ENCODE assay signal across 3 cellular contexts in the genomic region with DNA sequence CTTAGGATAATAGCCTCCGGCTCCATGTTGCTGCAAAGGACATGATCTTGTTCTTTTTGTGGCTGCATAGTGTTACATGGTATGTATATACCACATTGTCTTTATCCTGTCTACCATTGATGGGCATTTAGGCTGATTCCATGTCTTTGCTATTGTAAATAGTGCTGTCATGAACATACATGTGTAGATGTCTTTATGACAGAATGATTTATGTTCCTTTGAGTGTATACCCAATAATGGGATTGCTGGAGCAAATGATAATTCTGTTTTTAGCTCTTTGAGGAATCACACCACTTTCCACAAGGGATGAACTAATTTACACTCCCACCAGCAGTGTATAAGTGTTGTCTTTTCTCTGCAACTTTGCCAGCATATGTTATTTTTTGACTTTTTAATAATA.
TF ChIP-seq lines count a peak whose summit lies in the region.

No MANE protein-coding gene starts in this region.

TF ChIP-seq in A549, 52 proteins besides CTCF, POLR2A, EP300 and RAD21 (continued from another document):
- no peak for TF ChIP-seq HMGXB4 (CRISPR knock-in tag; IDR thresholded peaks at IDR 0.05; ENCODE audit: borderline replicate concordance)
- no peak for TF ChIP-seq NFE2L2 (conservative IDR thresholded peaks at IDR 0.05; ENCODE audit: low read length)
- no peak for TF ChIP-seq BHLHE40 (IDR thresholded peaks at IDR 0.05; ENCODE audit: low read depth, low read length)
- TF ChIP-seq RNF2 (IDR thresholded peaks at IDR 0.05; ENCODE audit: borderline replicate concordance, low read depth): no peak
- TF ChIP-seq MAFK (IDR thresholded peaks at IDR 0.05; ENCODE audit: partially characterized antibody): no peak
- TF ChIP-seq HDAC2 (IDR thresholded peaks at IDR 0.05): no peak
- TF ChIP-seq HOXA7 (CRISPR knock-in tag; IDR thresholded peaks at IDR 0.05): no peak
- TF ChIP-seq CHD2 (IDR thresholded peaks at IDR 0.05; ENCODE audit: low read length, partially characterized antibody): no peak
- TF ChIP-seq, protein P1, sequence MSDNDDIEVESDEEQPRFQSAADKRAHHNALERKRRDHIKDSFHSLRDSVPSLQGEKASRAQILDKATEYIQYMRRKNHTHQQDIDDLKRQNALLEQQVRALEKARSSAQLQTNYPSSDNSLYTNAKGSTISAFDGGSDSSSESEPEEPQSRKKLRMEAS (IDR thresholded peaks at IDR 0.05): no peak
- TF ChIP-seq PBX3 (IDR thresholded peaks at IDR 0.05): no peak
- TF ChIP-seq ELK1 (IDR thresholded peaks at IDR 0.05; ENCODE audit: low read depth, low read length): no peak
- TF ChIP-seq CHD4 (IDR thresholded peaks at IDR 0.05; ENCODE audit: borderline replicate concordance): no peak
- no peak for TF ChIP-seq RCOR1 (IDR thresholded peaks at IDR 0.05; ENCODE audit: low read depth, low read length)
- no peak for TF ChIP-seq ESRRA (IDR thresholded peaks at IDR 0.05; ENCODE audit: borderline replicate concordance, low read length)

TF ChIP-seq in HEK293, 187 proteins besides CTCF, POLR2A, EP300 and RAD21 (continues in another document):
- TF ChIP-seq SP7 (tag by site-specific recombination; IDR thresholded peaks at IDR 0.05): peak; percentile 46; the same call in 1 of the 2 replicates
- no peak for TF ChIP-seq ZNF791 (tag by site-specific recombination; IDR thresholded peaks at IDR 0.05)
- TF ChIP-seq KLF8 (tag by site-specific recombination; IDR thresholded peaks at IDR 0.05): no peak
- TF ChIP-seq ZNF221 (tag by site-specific recombination; IDR thresholded peaks at IDR 0.05; ENCODE audit: borderline replicate concordance): no peak
- no peak for TF ChIP-seq ZNF16 (tag by site-specific recombination; IDR thresholded peaks at IDR 0.05; ENCODE audit: low read depth)
- TF ChIP-seq ZSCAN30 (tag by site-specific recombination; IDR thresholded peaks at IDR 0.05): no peak
- TF ChIP-seq, protein P2, sequence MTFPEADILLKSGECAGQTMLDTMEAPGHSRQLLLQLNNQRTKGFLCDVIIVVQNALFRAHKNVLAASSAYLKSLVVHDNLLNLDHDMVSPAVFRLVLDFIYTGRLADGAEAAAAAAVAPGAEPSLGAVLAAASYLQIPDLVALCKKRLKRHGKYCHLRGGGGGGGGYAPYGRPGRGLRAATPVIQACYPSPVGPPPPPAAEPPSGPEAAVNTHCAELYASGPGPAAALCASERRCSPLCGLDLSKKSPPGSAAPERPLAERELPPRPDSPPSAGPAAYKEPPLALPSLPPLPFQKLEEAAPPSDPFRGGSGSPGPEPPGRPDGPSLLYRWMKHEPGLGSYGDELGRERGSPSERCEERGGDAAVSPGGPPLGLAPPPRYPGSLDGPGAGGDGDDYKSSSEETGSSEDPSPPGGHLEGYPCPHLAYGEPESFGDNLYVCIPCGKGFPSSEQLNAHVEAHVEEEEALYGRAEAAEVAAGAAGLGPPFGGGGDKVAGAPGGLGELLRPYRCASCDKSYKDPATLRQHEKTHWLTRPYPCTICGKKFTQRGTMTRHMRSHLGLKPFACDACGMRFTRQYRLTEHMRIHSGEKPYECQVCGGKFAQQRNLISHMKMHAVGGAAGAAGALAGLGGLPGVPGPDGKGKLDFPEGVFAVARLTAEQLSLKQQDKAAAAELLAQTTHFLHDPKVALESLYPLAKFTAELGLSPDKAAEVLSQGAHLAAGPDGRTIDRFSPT (tag by site-specific recombination; IDR thresholded peaks at IDR 0.05): no peak
- TF ChIP-seq WT1 (tag by site-specific recombination; IDR thresholded peaks at IDR 0.05): no peak
- TF ChIP-seq SCRT1 (tag by site-specific recombination; IDR thresholded peaks at IDR 0.05; ENCODE audit: borderline replicate concordance): no peak
- no peak for TF ChIP-seq ZNF549 (tag by site-specific recombination; IDR thresholded peaks at IDR 0.05)
- TF ChIP-seq ZNF701 (tag by site-specific recombination; IDR thresholded peaks at IDR 0.05): no peak
- TF ChIP-seq ZNF837 (tag by site-specific recombination; IDR thresholded peaks at IDR 0.05): no peak
- TF ChIP-seq ZNF768 (tag by site-specific recombination; IDR thresholded peaks at IDR 0.05): no peak
- TF ChIP-seq ZNF561 (tag by site-specific recombination; IDR thresholded peaks at IDR 0.05; ENCODE audit: borderline replicate concordance): no peak
- TF ChIP-seq ZNF362 (tag by site-specific recombination; IDR thresholded peaks at IDR 0.05): no peak
- TF ChIP-seq BCL11A (tag by site-specific recombination; IDR thresholded peaks at IDR 0.05; ENCODE audit: low read depth): no peak
- peak; percentile 45; the same call in 1 of the 2 replicates for TF ChIP-seq ZNF18 (tag by site-specific recombination; IDR thresholded peaks at IDR 0.05)
- TF ChIP-seq ZNF391 (tag by site-specific recombination; IDR thresholded peaks at IDR 0.05; ENCODE audit: borderline replicate concordance, low read depth): no peak
- TF ChIP-seq PRDM6 (tag by site-specific recombination; IDR thresholded peaks at IDR 0.05): peak; percentile 54; the same call in 1 of the 2 replicates
- TF ChIP-seq KLF16 (tag by site-specific recombination; IDR thresholded peaks at IDR 0.05): no peak
- TF ChIP-seq ZNF266 (tag by site-specific recombination; IDR thresholded peaks at IDR 0.05; ENCODE audit: low read depth): no peak
- TF ChIP-seq ZNF37A (tag by site-specific recombination; IDR thresholded peaks at IDR 0.05): no peak
- no peak for TF ChIP-seq ZNF629 (tag by site-specific recombination; IDR thresholded peaks at IDR 0.05)

TF ChIP-seq in GM12878, 131 proteins besides CTCF, POLR2A, EP300 and RAD21 (continued from another document):
- TF ChIP-seq MYC (IDR thresholded peaks at IDR 0.05; ENCODE audit: insufficient read depth, insufficient read length, insufficient replicate concordance, low read length, severe bottlenecking) (no peak), CBFB (IDR thresholded peaks at IDR 0.05; ENCODE audit: low read depth) (no peak), SKIL (IDR thresholded peaks at IDR 0.05; ENCODE audit: low read depth, poor library complexity, severe bottlenecking) (no peak), ZNF384 (IDR thresholded peaks at IDR 0.05; ENCODE audit: borderline replicate concordance, low read depth, low read length) (no peak), RCOR1 (conservative IDR thresholded peaks at IDR 0.05; ENCODE audit: low read depth, low read length) (no peak), RELA (IDR thresholded peaks at IDR 0.05; ENCODE audit: borderline replicate concordance, partially characterized antibody) (no peak)
- TF ChIP-seq, protein P3, sequence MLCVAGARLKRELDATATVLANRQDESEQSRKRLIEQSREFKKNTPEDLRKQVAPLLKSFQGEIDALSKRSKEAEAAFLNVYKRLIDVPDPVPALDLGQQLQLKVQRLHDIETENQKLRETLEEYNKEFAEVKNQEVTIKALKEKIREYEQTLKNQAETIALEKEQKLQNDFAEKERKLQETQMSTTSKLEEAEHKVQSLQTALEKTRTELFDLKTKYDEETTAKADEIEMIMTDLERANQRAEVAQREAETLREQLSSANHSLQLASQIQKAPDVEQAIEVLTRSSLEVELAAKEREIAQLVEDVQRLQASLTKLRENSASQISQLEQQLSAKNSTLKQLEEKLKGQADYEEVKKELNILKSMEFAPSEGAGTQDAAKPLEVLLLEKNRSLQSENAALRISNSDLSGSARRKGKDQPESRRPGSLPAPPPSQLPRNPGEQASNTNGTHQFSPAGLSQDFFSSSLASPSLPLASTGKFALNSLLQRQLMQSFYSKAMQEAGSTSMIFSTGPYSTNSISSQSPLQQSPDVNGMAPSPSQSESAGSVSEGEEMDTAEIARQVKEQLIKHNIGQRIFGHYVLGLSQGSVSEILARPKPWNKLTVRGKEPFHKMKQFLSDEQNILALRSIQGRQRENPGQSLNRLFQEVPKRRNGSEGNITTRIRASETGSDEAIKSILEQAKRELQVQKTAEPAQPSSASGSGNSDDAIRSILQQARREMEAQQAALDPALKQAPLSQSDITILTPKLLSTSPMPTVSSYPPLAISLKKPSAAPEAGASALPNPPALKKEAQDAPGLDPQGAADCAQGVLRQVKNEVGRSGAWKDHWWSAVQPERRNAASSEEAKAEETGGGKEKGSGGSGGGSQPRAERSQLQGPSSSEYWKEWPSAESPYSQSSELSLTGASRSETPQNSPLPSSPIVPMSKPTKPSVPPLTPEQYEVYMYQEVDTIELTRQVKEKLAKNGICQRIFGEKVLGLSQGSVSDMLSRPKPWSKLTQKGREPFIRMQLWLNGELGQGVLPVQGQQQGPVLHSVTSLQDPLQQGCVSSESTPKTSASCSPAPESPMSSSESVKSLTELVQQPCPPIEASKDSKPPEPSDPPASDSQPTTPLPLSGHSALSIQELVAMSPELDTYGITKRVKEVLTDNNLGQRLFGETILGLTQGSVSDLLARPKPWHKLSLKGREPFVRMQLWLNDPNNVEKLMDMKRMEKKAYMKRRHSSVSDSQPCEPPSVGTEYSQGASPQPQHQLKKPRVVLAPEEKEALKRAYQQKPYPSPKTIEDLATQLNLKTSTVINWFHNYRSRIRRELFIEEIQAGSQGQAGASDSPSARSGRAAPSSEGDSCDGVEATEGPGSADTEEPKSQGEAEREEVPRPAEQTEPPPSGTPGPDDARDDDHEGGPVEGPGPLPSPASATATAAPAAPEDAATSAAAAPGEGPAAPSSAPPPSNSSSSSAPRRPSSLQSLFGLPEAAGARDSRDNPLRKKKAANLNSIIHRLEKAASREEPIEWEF (IDR thresholded peaks at IDR 0.05; ENCODE audit: insufficient replicate concordance, low read depth, low read length): no peak
